Comparison of ENCODE assay signal across 1 cellular context in the genomic region with DNA sequence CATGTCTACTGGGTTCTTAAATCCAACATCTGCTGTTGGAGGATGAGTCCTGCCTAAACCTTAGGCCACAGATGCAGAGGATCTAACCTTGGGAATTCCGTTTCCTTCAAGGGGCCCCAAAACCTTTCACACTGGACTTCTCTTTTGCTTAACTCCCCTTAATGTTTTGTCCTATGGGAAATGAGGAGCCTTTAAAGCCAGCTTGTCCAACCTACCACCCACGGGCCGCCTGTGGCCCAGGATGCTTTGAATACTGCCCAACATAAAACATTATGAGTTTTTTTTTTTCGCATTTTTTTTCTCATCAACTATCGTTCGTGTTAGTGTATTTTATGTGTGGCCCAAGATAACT.
TF ChIP-seq lines count a peak whose summit lies in the region.

No MANE protein-coding gene starts in this region.

TF ChIP-seq in H1, 55 proteins besides CTCF, POLR2A, EP300 and RAD21 (continued from another document):
- TF ChIP-seq, protein P1, sequence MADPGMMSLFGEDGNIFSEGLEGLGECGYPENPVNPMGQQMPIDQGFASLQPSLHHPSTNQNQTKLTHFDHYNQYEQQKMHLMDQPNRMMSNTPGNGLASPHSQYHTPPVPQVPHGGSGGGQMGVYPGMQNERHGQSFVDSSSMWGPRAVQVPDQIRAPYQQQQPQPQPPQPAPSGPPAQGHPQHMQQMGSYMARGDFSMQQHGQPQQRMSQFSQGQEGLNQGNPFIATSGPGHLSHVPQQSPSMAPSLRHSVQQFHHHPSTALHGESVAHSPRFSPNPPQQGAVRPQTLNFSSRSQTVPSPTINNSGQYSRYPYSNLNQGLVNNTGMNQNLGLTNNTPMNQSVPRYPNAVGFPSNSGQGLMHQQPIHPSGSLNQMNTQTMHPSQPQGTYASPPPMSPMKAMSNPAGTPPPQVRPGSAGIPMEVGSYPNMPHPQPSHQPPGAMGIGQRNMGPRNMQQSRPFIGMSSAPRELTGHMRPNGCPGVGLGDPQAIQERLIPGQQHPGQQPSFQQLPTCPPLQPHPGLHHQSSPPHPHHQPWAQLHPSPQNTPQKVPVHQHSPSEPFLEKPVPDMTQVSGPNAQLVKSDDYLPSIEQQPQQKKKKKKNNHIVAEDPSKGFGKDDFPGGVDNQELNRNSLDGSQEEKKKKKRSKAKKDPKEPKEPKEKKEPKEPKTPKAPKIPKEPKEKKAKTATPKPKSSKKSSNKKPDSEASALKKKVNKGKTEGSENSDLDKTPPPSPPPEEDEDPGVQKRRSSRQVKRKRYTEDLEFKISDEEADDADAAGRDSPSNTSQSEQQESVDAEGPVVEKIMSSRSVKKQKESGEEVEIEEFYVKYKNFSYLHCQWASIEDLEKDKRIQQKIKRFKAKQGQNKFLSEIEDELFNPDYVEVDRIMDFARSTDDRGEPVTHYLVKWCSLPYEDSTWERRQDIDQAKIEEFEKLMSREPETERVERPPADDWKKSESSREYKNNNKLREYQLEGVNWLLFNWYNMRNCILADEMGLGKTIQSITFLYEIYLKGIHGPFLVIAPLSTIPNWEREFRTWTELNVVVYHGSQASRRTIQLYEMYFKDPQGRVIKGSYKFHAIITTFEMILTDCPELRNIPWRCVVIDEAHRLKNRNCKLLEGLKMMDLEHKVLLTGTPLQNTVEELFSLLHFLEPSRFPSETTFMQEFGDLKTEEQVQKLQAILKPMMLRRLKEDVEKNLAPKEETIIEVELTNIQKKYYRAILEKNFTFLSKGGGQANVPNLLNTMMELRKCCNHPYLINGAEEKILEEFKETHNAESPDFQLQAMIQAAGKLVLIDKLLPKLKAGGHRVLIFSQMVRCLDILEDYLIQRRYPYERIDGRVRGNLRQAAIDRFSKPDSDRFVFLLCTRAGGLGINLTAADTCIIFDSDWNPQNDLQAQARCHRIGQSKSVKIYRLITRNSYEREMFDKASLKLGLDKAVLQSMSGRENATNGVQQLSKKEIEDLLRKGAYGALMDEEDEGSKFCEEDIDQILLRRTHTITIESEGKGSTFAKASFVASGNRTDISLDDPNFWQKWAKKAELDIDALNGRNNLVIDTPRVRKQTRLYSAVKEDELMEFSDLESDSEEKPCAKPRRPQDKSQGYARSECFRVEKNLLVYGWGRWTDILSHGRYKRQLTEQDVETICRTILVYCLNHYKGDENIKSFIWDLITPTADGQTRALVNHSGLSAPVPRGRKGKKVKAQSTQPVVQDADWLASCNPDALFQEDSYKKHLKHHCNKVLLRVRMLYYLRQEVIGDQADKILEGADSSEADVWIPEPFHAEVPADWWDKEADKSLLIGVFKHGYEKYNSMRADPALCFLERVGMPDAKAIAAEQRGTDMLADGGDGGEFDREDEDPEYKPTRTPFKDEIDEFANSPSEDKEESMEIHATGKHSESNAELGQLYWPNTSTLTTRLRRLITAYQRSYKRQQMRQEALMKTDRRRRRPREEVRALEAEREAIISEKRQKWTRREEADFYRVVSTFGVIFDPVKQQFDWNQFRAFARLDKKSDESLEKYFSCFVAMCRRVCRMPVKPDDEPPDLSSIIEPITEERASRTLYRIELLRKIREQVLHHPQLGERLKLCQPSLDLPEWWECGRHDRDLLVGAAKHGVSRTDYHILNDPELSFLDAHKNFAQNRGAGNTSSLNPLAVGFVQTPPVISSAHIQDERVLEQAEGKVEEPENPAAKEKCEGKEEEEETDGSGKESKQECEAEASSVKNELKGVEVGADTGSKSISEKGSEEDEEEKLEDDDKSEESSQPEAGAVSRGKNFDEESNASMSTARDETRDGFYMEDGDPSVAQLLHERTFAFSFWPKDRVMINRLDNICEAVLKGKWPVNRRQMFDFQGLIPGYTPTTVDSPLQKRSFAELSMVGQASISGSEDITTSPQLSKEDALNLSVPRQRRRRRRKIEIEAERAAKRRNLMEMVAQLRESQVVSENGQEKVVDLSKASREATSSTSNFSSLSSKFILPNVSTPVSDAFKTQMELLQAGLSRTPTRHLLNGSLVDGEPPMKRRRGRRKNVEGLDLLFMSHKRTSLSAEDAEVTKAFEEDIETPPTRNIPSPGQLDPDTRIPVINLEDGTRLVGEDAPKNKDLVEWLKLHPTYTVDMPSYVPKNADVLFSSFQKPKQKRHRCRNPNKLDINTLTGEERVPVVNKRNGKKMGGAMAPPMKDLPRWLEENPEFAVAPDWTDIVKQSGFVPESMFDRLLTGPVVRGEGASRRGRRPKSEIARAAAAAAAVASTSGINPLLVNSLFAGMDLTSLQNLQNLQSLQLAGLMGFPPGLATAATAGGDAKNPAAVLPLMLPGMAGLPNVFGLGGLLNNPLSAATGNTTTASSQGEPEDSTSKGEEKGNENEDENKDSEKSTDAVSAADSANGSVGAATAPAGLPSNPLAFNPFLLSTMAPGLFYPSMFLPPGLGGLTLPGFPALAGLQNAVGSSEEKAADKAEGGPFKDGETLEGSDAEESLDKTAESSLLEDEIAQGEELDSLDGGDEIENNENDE (IDR thresholded peaks at IDR 0.05; ENCODE audit: insufficient replicate concordance, low read length): no peak
TF ChIP-seq in H1: peak in this region for 0.
